ENCODE assay signal across 9 cellular contexts in the genomic region with DNA sequence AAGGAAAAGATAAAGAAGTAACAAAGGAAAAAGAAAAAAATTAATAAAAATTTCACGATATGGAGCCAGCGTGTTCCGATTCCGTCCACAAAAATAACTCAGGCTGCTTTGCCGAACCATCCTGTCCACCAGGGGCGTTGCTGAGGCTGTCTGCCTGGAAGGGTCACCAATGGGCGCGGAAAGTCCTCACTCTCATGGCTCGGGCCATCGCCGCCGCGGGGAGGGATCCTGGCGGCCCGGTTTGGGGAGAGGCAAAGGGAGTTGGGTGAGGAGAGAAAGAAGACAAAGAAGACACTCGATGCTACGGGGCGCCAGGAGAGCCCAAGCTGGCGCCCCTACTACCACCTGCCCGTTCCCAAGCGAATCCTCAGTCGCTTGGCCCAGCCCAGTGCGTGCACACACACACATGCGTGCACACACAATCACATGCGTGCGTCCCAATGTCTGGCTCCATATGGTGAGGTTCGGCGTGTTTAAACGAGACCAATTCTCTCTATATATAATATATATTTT. TPM values are rescaled to one million over a fixed set of nuclear protein-coding genes. Genes with fewer than 3 reads are reported as not detected.
DNase-seq lines count a peak whose midpoint lies in the region; ATAC-seq and TF ChIP-seq lines count a peak whose summit lies in the region.
"Had no signal": no experiment of that assay in that cellular context is flagged by ENCODE, and none has a peak within 500 bp of the region (broad histone marks: within the 10 kb centered on the region; RNA-seq: fewer than 3 reads in every experiment).

No MANE protein-coding gene starts in this region.

- CTCF ChIA-PET in CD8-positive, alpha-beta T cell (lab: Charles Lee), result interaction anchor here (0.9 to 19.3 kb wide), 5 partner anchors 10 to 110 kb away, joined by 3 to 474 read pairs (median 4); a partner anchor contains a TSS

- H3K9me3 ChIP-seq in CD8-positive, alpha-beta T cell (ENCODE audit: low read length), result no peaks in the 10 kb centered on the region
- H3K9me3 ChIP-seq: mucosa of descending colon had no signal

- H3K4me1 ChIP-seq in CD8-positive, alpha-beta T cell (ENCODE audit: insufficient read depth, low read length), result peaks cover 95% of the 10 kb centered on the region

- intact Hi-C loops in CD8-positive, alpha-beta T cell (cut with DNase I, micrococcal nuclease), result loop anchor here in 1 of 2 experiments (2.0 kb wide), 1 partner anchor 77 kb away; no protein-coding TSS in a partner anchor

- no peak for ATAC-seq in CD8-positive, alpha-beta T cell
- no peak for ATAC-seq in natural killer cell treated with Interleukin-12 subunit alpha and Interleukin-12 subunit beta and Interleukin-15 and Interleukin-18, amount 100 ng/mL, for 72 hours
- no peak for ATAC-seq in GM21576 (IDR thresholded peaks at IDR 0.05; ENCODE audit: unreplicated experiment)
- ATAC-seq: mucosa of descending colon had no signal

- no peak overlapping the region for H3K4me3 ChIP-seq in CD8-positive, alpha-beta T cell (ENCODE audit: low read depth, low read length)
- H3K4me3 ChIP-seq: mucosa of descending colon had no signal

- H3K4me3 Mint-ChIP-seq in CD8-positive, alpha-beta T cell, result peak overlapping the region; percentile 74
- H3K4me3 Mint-ChIP-seq in HFFc6, result no peak overlapping the region
- H3K4me3 Mint-ChIP-seq in natural killer cell treated with Interleukin-12 subunit alpha and Interleukin-12 subunit beta and Interleukin-15 and Interleukin-18, amount 100 ng/mL, for 72 hours, result peak overlapping the region; percentile 75

- H3K27me3 ChIP-seq in CD8-positive, alpha-beta T cell (ENCODE audit: insufficient read depth, low read length), result no peaks in the 10 kb centered on the region

- DNase-seq in CD8-positive, alpha-beta T cell, result no peak
- DNase-seq in HFFc6, result no peak
- peak; percentile 42 for DNase-seq in cerebellar cortex (ENCODE audit: low spot score)
- peak; percentile 52 for DNase-seq in natural killer cell treated with Interleukin-12 subunit alpha and Interleukin-12 subunit beta and Interleukin-15 and Interleukin-18, amount 100 ng/mL, for 72 hours (ENCODE audit: low spot score)
- no peak for DNase-seq in NCI-H187 (lab: John Stamatoyannopoulos, UW)
- DNase-seq in hypothalamus (lab: John Stamatoyannopoulos, UW), result no peak
- DNase-seq: NCI-H1436 treated with DMSO at 0.1 percent for 48 hours had no signal

- POLR2A ChIA-PET in CD8-positive, alpha-beta T cell (lab: Charles Lee), result interaction anchor here (1.5 to 14.1 kb wide), 4 partner anchors 10 to 77 kb away, joined by 4 to 342 read pairs (median 95); a partner anchor contains a TSS

- no peak overlapping the region for H3K27ac ChIP-seq in CD8-positive, alpha-beta T cell (ENCODE audit: low read depth, low read length)

- peaks cover 88% of the 10 kb centered on the region for H3K4me1 Mint-ChIP-seq in CD8-positive, alpha-beta T cell (ENCODE audit: low read depth)
- H3K4me1 Mint-ChIP-seq in HFFc6 (ENCODE audit: low read depth), result peaks cover 34% of the 10 kb centered on the region
- H3K4me1 Mint-ChIP-seq in natural killer cell treated with Interleukin-12 subunit alpha and Interleukin-12 subunit beta and Interleukin-15 and Interleukin-18, amount 100 ng/mL, for 72 hours (ENCODE audit: low read depth in 2 of 2), result peaks cover 75 to 82% of the 10 kb centered on the region in 2 donors

- no peak for TF ChIP-seq CTCF in CD8-positive, alpha-beta T cell (IDR thresholded peaks at IDR 0.05)
- TF ChIP-seq CTCF in HFFc6 (IDR thresholded peaks at IDR 0.05), result peak; percentile 37; the same call in 1 of the 2 replicates

- no peaks in the 10 kb centered on the region for H3K9me3 Mint-ChIP-seq in CD8-positive, alpha-beta T cell
- no peaks in the 10 kb centered on the region for H3K9me3 Mint-ChIP-seq in HFFc6
- no peaks in the 10 kb centered on the region for H3K9me3 Mint-ChIP-seq in natural killer cell treated with Interleukin-12 subunit alpha and Interleukin-12 subunit beta and Interleukin-15 and Interleukin-18, amount 100 ng/mL, for 72 hours

- peaks cover 48% of the 10 kb centered on the region for H3K36me3 ChIP-seq in CD8-positive, alpha-beta T cell (ENCODE audit: insufficient read depth, low read length)

- peaks cover 78% of the 10 kb centered on the region for H3K36me3 Mint-ChIP-seq in CD8-positive, alpha-beta T cell
- H3K36me3 Mint-ChIP-seq in HFFc6 (ENCODE audit: low read depth), result peaks cover 61% of the 10 kb centered on the region
- peaks cover 41% of the 10 kb centered on the region for H3K36me3 Mint-ChIP-seq in natural killer cell treated with Interleukin-12 subunit alpha and Interleukin-12 subunit beta and Interleukin-15 and Interleukin-18, amount 100 ng/mL, for 72 hours

- peak overlapping the region; percentile 87 for H3K27ac Mint-ChIP-seq in CD8-positive, alpha-beta T cell
- H3K27ac Mint-ChIP-seq in HFFc6, result no peak overlapping the region
- H3K27ac Mint-ChIP-seq in natural killer cell treated with Interleukin-12 subunit alpha and Interleukin-12 subunit beta and Interleukin-15 and Interleukin-18, amount 100 ng/mL, for 72 hours, result peak overlapping the region; percentile 83 to 98

- no peaks in the 10 kb centered on the region for H3K27me3 Mint-ChIP-seq in CD8-positive, alpha-beta T cell (ENCODE audit: low read depth)
- peaks cover 9% of the 10 kb centered on the region for H3K27me3 Mint-ChIP-seq in HFFc6 (ENCODE audit: insufficient read depth)
- no peaks in the 10 kb centered on the region for H3K27me3 Mint-ChIP-seq in natural killer cell treated with Interleukin-12 subunit alpha and Interleukin-12 subunit beta and Interleukin-15 and Interleukin-18, amount 100 ng/mL, for 72 hours

RNA-seq across cellular contexts. Expression of a gene that starts 5.6 kb away (rescaled TPM):
- 1 to 10 TPM; 4.7 to 5.5 TPM for total RNA-seq in CD8-positive, alpha-beta T cell
- total RNA-seq in HFFc6 (2021; fragmentation: NEBNext Ultra II Directional; extraction: Animal tissue kit (Norgen Biotek cat#: 25700)), result under 1 TPM in 4 of 6 experiments, not detected in 2; 0.11 to 0.21 (median 0.13) TPM
- total RNA-seq in natural killer cell treated with Interleukin-12 subunit alpha and Interleukin-12 subunit beta and Interleukin-15 and Interleukin-18, amount 100 ng/mL, for 72 hours, result 1 to 10 TPM; 4.7 to 5.6 TPM

RNA-seq across cellular contexts. Expression of a gene that starts 13.0 kb away (rescaled TPM):
- 1,000 to 10,000 TPM; 1,574 to 1,625 TPM for total RNA-seq in CD8-positive, alpha-beta T cell
- total RNA-seq in HFFc6 (2021; fragmentation: NEBNext Ultra II Directional; extraction: Animal tissue kit (Norgen Biotek cat#: 25700)), result 100 to 1,000 TPM; 195 to 244 (median 208) TPM
- 100 to 1,000 TPM; 376 to 425 TPM for total RNA-seq in natural killer cell treated with Interleukin-12 subunit alpha and Interleukin-12 subunit beta and Interleukin-15 and Interleukin-18, amount 100 ng/mL, for 72 hours

RNA-seq across cellular contexts. Expression of a gene that starts 21.4 kb away (rescaled TPM):
- 100 to 1,000 TPM; 468 to 472 TPM for total RNA-seq in CD8-positive, alpha-beta T cell
- under 1 TPM in 4 of 6 experiments, not detected in 2; 0.43 to 0.68 (median 0.48) TPM for total RNA-seq in HFFc6 (2021; fragmentation: NEBNext Ultra II Directional; extraction: Animal tissue kit (Norgen Biotek cat#: 25700))
- total RNA-seq in natural killer cell treated with Interleukin-12 subunit alpha and Interleukin-12 subunit beta and Interleukin-15 and Interleukin-18, amount 100 ng/mL, for 72 hours, result 10 to 100 TPM; 13.6 to 27.7 TPM

RNA-seq across cellular contexts. Expression of a gene that starts 37.7 kb away (rescaled TPM):
- total RNA-seq in CD8-positive, alpha-beta T cell, result 10 to 100 TPM; 56.2 to 60.1 TPM
- 10 to 100 TPM; 18.0 to 21.6 (median 20.9) TPM for total RNA-seq in HFFc6 (2021; fragmentation: NEBNext Ultra II Directional; extraction: Animal tissue kit (Norgen Biotek cat#: 25700))
- 10 to 100 TPM; 17.6 to 47.1 TPM for total RNA-seq in natural killer cell treated with Interleukin-12 subunit alpha and Interleukin-12 subunit beta and Interleukin-15 and Interleukin-18, amount 100 ng/mL, for 72 hours

RNA-seq across cellular contexts. Expression of a gene that starts 42.4 kb away (rescaled TPM):
- total RNA-seq in CD8-positive, alpha-beta T cell, result under 1 TPM; 0.17 to 0.43 TPM
- total RNA-seq in HFFc6 (2021; fragmentation: NEBNext Ultra II Directional; extraction: Animal tissue kit (Norgen Biotek cat#: 25700)), result under 1 TPM in 5 of 6 experiments, not detected in 1; 0.14 to 0.51 (median 0.31) TPM
- 1 to 10 TPM in 1 of 2 donors, under 1 TPM in 1; 0.74 to 1.3 TPM for total RNA-seq in natural killer cell treated with Interleukin-12 subunit alpha and Interleukin-12 subunit beta and Interleukin-15 and Interleukin-18, amount 100 ng/mL, for 72 hours

Comparison
In these comparisons a context has a peak if more than half of its experiments do, and no peak if none do; other contexts are left out.
1. DNase-seq: peak in cerebellar cortex (single experiment) and natural killer cell treated with Interleukin-12 subunit alpha and Interleukin-12 subunit beta and Interleukin-15 and Interleukin-18, amount 100 ng/mL, for 72 hours (single experiment); none in CD8-positive, alpha-beta T cell (0 of 7), HFFc6 (single experiment), NCI-H187 (0 of 2) and hypothalamus (0 of 51).
2. RNA of a gene that starts 5.6 kb away (total RNA-seq): 4.7 to 5.6 TPM in natural killer cell treated with Interleukin-12 subunit alpha and Interleukin-12 subunit beta and Interleukin-15 and Interleukin-18, amount 100 ng/mL, for 72 hours and 4.7 to 5.5 TPM in CD8-positive, alpha-beta T cell; 0.11 to 0.21 TPM in HFFc6; every median in the first group is over 4 times any median in the second.
3. RNA of a gene that starts 21.4 kb away (total RNA-seq): 468 to 472 TPM in CD8-positive, alpha-beta T cell; 13.6 to 27.7 TPM in natural killer cell treated with Interleukin-12 subunit alpha and Interleukin-12 subunit beta and Interleukin-15 and Interleukin-18, amount 100 ng/mL, for 72 hours and 0.43 to 0.68 TPM in HFFc6; every median in the first group is over 10 times any median in the second.